19 cellular contexts compared by ENCODE assay signal in the genomic region with DNA sequence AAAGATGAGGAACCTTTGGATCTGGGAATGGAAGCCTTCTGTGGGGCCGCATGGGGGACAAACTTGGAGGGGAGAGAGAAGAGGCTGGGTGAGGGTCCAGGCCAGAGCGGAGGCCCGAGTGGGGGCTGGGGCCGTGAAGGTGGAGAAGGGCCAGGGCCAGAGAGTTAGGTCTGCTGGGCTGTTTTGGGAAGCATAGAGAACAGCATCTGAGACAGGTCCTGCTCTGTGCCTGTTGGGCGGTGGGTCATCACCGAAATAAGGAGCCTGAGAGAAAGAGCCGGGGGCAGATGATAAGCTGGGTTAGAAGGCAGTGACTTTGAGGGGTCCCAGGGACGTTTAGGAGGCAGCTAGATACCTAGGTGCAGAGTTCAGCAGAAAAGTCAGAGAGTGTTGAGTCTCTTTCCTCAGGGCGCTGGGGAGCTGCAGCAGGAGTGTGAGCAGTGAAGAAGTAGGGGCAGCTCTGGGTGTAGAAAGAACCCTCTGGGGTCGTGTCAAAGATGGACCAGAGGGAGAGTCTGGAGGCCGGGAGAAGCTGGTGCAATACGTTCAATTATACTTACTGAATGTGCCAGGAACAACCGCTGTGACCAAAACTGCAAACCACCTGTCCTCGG. TPM values are rescaled to one million over a fixed set of nuclear protein-coding genes. Genes with fewer than 3 reads are reported as not detected.
DNase-seq lines count a peak whose midpoint lies in the region; ATAC-seq, FAIRE-seq and TF ChIP-seq lines count a peak whose summit lies in the region.
"Had no signal": no experiment of that assay in that cellular context is flagged by ENCODE, and none has a peak within 500 bp of the region (broad histone marks: within the 10 kb centered on the region; RNA-seq: fewer than 3 reads in every experiment).

No MANE protein-coding gene starts in this region.

- no peak overlapping the region for H3K4me2 ChIP-seq in BLaER1
- no peak overlapping the region for H3K4me2 ChIP-seq in astrocyte (ENCODE audit: low read length)
- H3K4me2 ChIP-seq: A549 had no signal

- H3K36me3 ChIP-seq in BLaER1, result peaks cover 86% of the 10 kb centered on the region
- H3K36me3 ChIP-seq in astrocyte (ENCODE audit: insufficient read depth, low read length), result peaks cover 33% of the 10 kb centered on the region
- H3K36me3 ChIP-seq in esophagus squamous epithelium, result peaks cover 0 to 59% (median 6%) of the 10 kb centered on the region in 3 donors

- peak overlapping the region; percentile 31 for H3K27ac ChIP-seq in AG04450 (ENCODE audit: low read depth, low read length)
- H3K27ac ChIP-seq in BLaER1, result 0 out of 2 replicates have a peak overlapping the region, but pooled peaks have one; percentile 2
- H3K27ac ChIP-seq in astrocyte (ENCODE audit: low read depth, low read length), result no peak overlapping the region
- no peak overlapping the region for H3K27ac ChIP-seq in esophagus squamous epithelium

- H3K27ac Mint-ChIP-seq in astrocyte (ENCODE audit: unreplicated experiment) (peak overlapping the region; percentile 4), osteocyte (ENCODE audit: unreplicated experiment) (no peak overlapping the region)
- H3K27ac Mint-ChIP-seq: HFFc6 had no signal

- TF ChIP-seq POLR2A in esophagus squamous epithelium (IDR thresholded peaks at IDR 0.05), result no peak

- H3K4me3 ChIP-seq in AG04450 (ENCODE audit: low read depth, low read length) (no peak overlapping the region), BLaER1 (no peak overlapping the region), astrocyte (ENCODE audit: insufficient read depth, low read depth, low read length) (no peak overlapping the region), esophagus squamous epithelium (no peak overlapping the region)
- H3K4me3 ChIP-seq: A549 had no signal

- DNase-seq in AG04450 (ENCODE audit: low read depth, low spot score) (no peak), astrocyte (ENCODE audit: low read depth) (no peak), osteocyte (ENCODE audit: extremely low spot score, unreplicated experiment) (peak; percentile 67), MV-4-11 (lab: John Stamatoyannopoulos, UW) (no peak), dermis blood vessel endothelial cell (no peak), esophagus squamous epithelium (lab: John Stamatoyannopoulos, UW) (no peak)
- DNase-seq: Caco-2; CD8-positive, alpha-beta memory T cell; DMS53; GF-D8; HCEC 1CT; HFFc6 had no signal

- 85 to 90% methylated on average over 13 of the region's 14 CpGs for WGBS in esophagus squamous epithelium, 2 donors

- H3K4me3 Mint-ChIP-seq in astrocyte (ENCODE audit: unreplicated experiment) (peak overlapping the region; percentile 55), osteocyte (ENCODE audit: unreplicated experiment) (no peak overlapping the region)
- H3K4me3 Mint-ChIP-seq: CD8-positive, alpha-beta memory T cell; HFFc6 had no signal

- H3K36me3 Mint-ChIP-seq in astrocyte (ENCODE audit: low read depth, unreplicated experiment), result peaks cover 44% of the 10 kb centered on the region
- peaks cover 61% of the 10 kb centered on the region for H3K36me3 Mint-ChIP-seq in osteocyte (ENCODE audit: unreplicated experiment)
- H3K36me3 Mint-ChIP-seq: CD8-positive, alpha-beta memory T cell had no signal

- CTCF ChIA-PET in AG04450 (lab: Charles Lee), result interaction anchor here (0.6 kb wide), 1 partner anchor 13 kb away, joined by 11 read pairs; no protein-coding TSS in a partner anchor

- TF ChIP-seq CTCF in AG04450 (IDR thresholded peaks at IDR 0.05; ENCODE audit: low read depth, low read length) (no peak), astrocyte (IDR thresholded peaks at IDR 0.05; ENCODE audit: insufficient read depth, low read depth, low read length) (no peak), osteocyte (IDR thresholded peaks at IDR 0.05) (no peak), esophagus squamous epithelium (IDR thresholded peaks at IDR 0.05) (no peak)

- H3K27me3 ChIP-seq in AG04450 (ENCODE audit: control insufficient read depth, insufficient read depth, low read length) (no peaks in the 10 kb centered on the region), BLaER1 (no peaks in the 10 kb centered on the region), astrocyte (ENCODE audit: insufficient read depth, low read length) (no peaks in the 10 kb centered on the region), esophagus squamous epithelium (no peaks in the 10 kb centered on the region)

- H3K4me1 ChIP-seq in BLaER1, result peaks cover 20% of the 10 kb centered on the region
- H3K4me1 ChIP-seq in astrocyte (ENCODE audit: insufficient read depth, low read length), result peaks cover 19% of the 10 kb centered on the region
- H3K4me1 ChIP-seq in esophagus squamous epithelium, result peaks cover 11 to 39% (median 21%) of the 10 kb centered on the region in 3 donors
- H3K4me1 ChIP-seq: Caco-2 had no signal

- ATAC-seq in GM18858 (IDR thresholded peaks at IDR 0.05; ENCODE audit: unreplicated experiment), result no peak
- ATAC-seq: A549, HepG2 had no signal

- peaks cover 63% of the 10 kb centered on the region for H4K20me1 ChIP-seq in BLaER1
- H4K20me1 ChIP-seq in astrocyte (ENCODE audit: insufficient read depth, low read length), result peaks cover 99% of the 10 kb centered on the region

- H3K9me3 ChIP-seq in AG04450 (ENCODE audit: control insufficient read depth, insufficient read depth, low read length), result no peaks in the 10 kb centered on the region
- H3K9me3 ChIP-seq in BLaER1, result no peaks in the 10 kb centered on the region
- H3K9me3 ChIP-seq in astrocyte (ENCODE audit: insufficient read depth, low read depth, low read length), result no peaks in the 10 kb centered on the region
- H3K9me3 ChIP-seq in esophagus squamous epithelium, result no peaks in the 10 kb centered on the region
- H3K9me3 ChIP-seq: A549, Caco-2 had no signal

- H3K4me1 Mint-ChIP-seq in astrocyte (ENCODE audit: low read depth, unreplicated experiment), result peaks cover 39% of the 10 kb centered on the region
- H3K4me1 Mint-ChIP-seq in osteocyte (ENCODE audit: unreplicated experiment), result peaks cover 50% of the 10 kb centered on the region

- no peak overlapping the region for H2AFZ ChIP-seq in astrocyte (ENCODE audit: low read depth, low read length)

- H3K9ac ChIP-seq in BLaER1 (no peak overlapping the region), astrocyte (ENCODE audit: low read length) (no peak overlapping the region)

- FAIRE-seq in astrocyte (lab: Jason Lieb, UNC), result no peak
- FAIRE-seq: A549, HepG2, HTR-8/SVneo had no signal

- POLR2A ChIA-PET in AG04450 (lab: Yijun Ruan, JAX), result no interaction called here

- no peaks in the 10 kb centered on the region for H3K27me3 Mint-ChIP-seq in astrocyte (ENCODE audit: low read depth, unreplicated experiment)
- no peaks in the 10 kb centered on the region for H3K27me3 Mint-ChIP-seq in osteocyte (ENCODE audit: unreplicated experiment)
- H3K27me3 Mint-ChIP-seq: CD8-positive, alpha-beta memory T cell had no signal

- H3K9me3 Mint-ChIP-seq in astrocyte (ENCODE audit: unreplicated experiment), result peaks cover 2% of the 10 kb centered on the region
- H3K9me3 Mint-ChIP-seq in osteocyte (ENCODE audit: unreplicated experiment), result no peaks in the 10 kb centered on the region
- H3K9me3 Mint-ChIP-seq: HFFc6 had no signal

- peaks cover 87% of the 10 kb centered on the region for H3K79me2 ChIP-seq in astrocyte (ENCODE audit: insufficient read depth, low read length)

- intact Hi-C loops in esophagus squamous epithelium (cut with DNase I), result no loop called here

RNA-seq across cellular contexts. Expression of a gene that starts 2.7 kb away (rescaled TPM):
- polyA plus RNA-seq in AG04450 (2011; rRNA removed), result 3.5 and 5.6 TPM in 2 replicates
- polyA minus RNA-seq in AG04450 (2011; rRNA and poly(A)+ RNA removed), result 2.9 and 5.8 TPM in 2 replicates
- 51.0 and 62.5 TPM in 2 replicates for total RNA-seq in astrocyte
- 32.2 and 36.9 TPM in 2 replicates for total RNA-seq in osteocyte
- 3.5 and 12.9 TPM in 2 replicates for total RNA-seq in dermis blood vessel endothelial cell
- total RNA-seq in esophagus squamous epithelium, result 1 to 10 TPM; 2.8 to 7.9 (median 4.8) TPM

RNA-seq across cellular contexts. Expression of a gene that starts 28.0 kb away (rescaled TPM):
- polyA plus RNA-seq in AG04450 (2011; rRNA removed), result not detected in 2 replicates
- polyA minus RNA-seq in AG04450 (2011; rRNA and poly(A)+ RNA removed), result not detected in 2 replicates
- total RNA-seq in astrocyte (not detected in 2 replicates), osteocyte (not detected in 2 replicates), dermis blood vessel endothelial cell (0.14 and 0.17 TPM in 2 replicates), esophagus squamous epithelium (under 1 TPM in 1 of 4 donors, not detected in 3; 0.82 TPM)
- total RNA-seq: Caco-2; CD8-positive, alpha-beta memory T cell; H4; HepG2; HFFc6 had no signal
- polyA plus RNA-seq: A549; BJ; CD8-positive, alpha-beta memory T cell had no signal

RNA-seq across cellular contexts. Expression of a gene that starts 49.2 kb away (rescaled TPM):
- not detected in 2 replicates for polyA plus RNA-seq in AG04450 (2011; rRNA removed)
- polyA minus RNA-seq in AG04450 (2011; rRNA and poly(A)+ RNA removed), result not detected in 2 replicates
- total RNA-seq in astrocyte, result not detected in 2 replicates
- not detected in 2 replicates for total RNA-seq in osteocyte
- not detected in 2 replicates for total RNA-seq in dermis blood vessel endothelial cell
- total RNA-seq in esophagus squamous epithelium, result 1 to 10 TPM in 1 of 4 donors, under 1 TPM in 1, not detected in 2; 0.97 to 2.9 TPM
- total RNA-seq: Caco-2, H4, HFFc6 had no signal
- polyA plus RNA-seq: BJ; CD8-positive, alpha-beta memory T cell had no signal

RNA-seq across cellular contexts. Expression of a gene that starts 55.9 kb away (rescaled TPM):
- not detected in 2 replicates for polyA plus RNA-seq in AG04450 (2011; rRNA removed)
- polyA minus RNA-seq in AG04450 (2011; rRNA and poly(A)+ RNA removed), result not detected in 2 replicates
- not detected in 2 replicates for total RNA-seq in astrocyte
- not detected in 2 replicates for total RNA-seq in osteocyte
- not detected in 2 replicates for total RNA-seq in dermis blood vessel endothelial cell
- 1 to 10 TPM in 3 of 4 donors, not detected in 1; 1.7 to 6.2 (median 4.4) TPM for total RNA-seq in esophagus squamous epithelium
- total RNA-seq: Caco-2; CD8-positive, alpha-beta memory T cell; HepG2 had no signal
- polyA plus RNA-seq: A549; BJ; CD8-positive, alpha-beta memory T cell; HepG2 had no signal

Comparison
In these comparisons a context has a peak if more than half of its experiments do, and no peak if none do; other contexts are left out.
1. H3K27ac ChIP-seq: peak in AG04450 (single experiment) and BLaER1 (single experiment); none in astrocyte (single experiment) and esophagus squamous epithelium (0 of 4).